Comparison of ENCODE assay signal across 8 cellular contexts in genomic region chr15:73926191-73927002, GRCh38. TPM values are rescaled to one million over a fixed set of nuclear protein-coding genes. Genes with fewer than 3 reads are reported as not detected.
A peak's percentile ranks its signal among the peaks of the same experiment; 100 is the strongest.
DNase-seq lines count a peak whose midpoint lies in the region; ATAC-seq, FAIRE-seq and TF ChIP-seq lines count a peak whose summit lies in the region.

A gene with protein sequence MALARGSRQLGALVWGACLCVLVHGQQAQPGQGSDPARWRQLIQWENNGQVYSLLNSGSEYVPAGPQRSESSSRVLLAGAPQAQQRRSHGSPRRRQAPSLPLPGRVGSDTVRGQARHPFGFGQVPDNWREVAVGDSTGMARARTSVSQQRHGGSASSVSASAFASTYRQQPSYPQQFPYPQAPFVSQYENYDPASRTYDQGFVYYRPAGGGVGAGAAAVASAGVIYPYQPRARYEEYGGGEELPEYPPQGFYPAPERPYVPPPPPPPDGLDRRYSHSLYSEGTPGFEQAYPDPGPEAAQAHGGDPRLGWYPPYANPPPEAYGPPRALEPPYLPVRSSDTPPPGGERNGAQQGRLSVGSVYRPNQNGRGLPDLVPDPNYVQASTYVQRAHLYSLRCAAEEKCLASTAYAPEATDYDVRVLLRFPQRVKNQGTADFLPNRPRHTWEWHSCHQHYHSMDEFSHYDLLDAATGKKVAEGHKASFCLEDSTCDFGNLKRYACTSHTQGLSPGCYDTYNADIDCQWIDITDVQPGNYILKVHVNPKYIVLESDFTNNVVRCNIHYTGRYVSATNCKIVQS (plus strand): TSS chr15:73926462. CDS start chr15:73926784, 322 bp downstream.

- no peaks in the 10 kb centered on the region for H3K9me3 ChIP-seq in HEK293 (ENCODE audit: control insufficient read depth, insufficient read depth, low read depth, low read length)
- no peaks in the 10 kb centered on the region for H3K9me3 ChIP-seq in upper lobe of right lung

- POLR2A ChIA-PET in HEK293 (lab: Yijun Ruan, JAX) = interaction anchor here (0.6 to 2.6 kb wide), 8 partner anchors 10 to 117 kb away, joined by 3 to 7 read pairs (median 4); partner anchors contain the start of gene PML

- TF ChIP-seq CTCF in HEK293 (tag by site-specific recombination; IDR thresholded peaks at IDR 0.05) (no peak), upper lobe of right lung (IDR thresholded peaks at IDR 0.05) (no peak)

- ATAC-seq in esophagus mucosa (peak; percentile 54), upper lobe of right lung (peak; percentile 68), GM21825 (IDR thresholded peaks at IDR 0.05; ENCODE audit: unreplicated experiment) (no peak)

- no peaks in the 10 kb centered on the region for H3K27me3 ChIP-seq in upper lobe of right lung

- peak within 1 kb of the TSS; percentile 75; the same call in 1 of the 2 replicates for H3K27ac ChIP-seq in HEK293 (ENCODE audit: extremely low read depth, low read depth, low read length)
- peak within 1 kb of the TSS; percentile 80 for H3K27ac ChIP-seq in upper lobe of right lung

- CTCF ChIA-PET in HEK293 (lab: Yijun Ruan, JAX) = interaction anchor here (0.6 to 3.6 kb wide), 10 partner anchors 12 to 700 kb away, joined by 3 to 39 read pairs (median 8); no protein-coding TSS in a partner anchor

- DNase-seq in AG08395 (ENCODE audit: low spot score) (peak; percentile 94), SW480 (ENCODE audit: low spot score) (peak; percentile 84), midbrain (lab: John Stamatoyannopoulos, UW) (peak; percentile 46), upper lobe of right lung (peak; percentile 76), GM12891 (ENCODE audit: insufficient read length, low spot score) (no peak)

- peaks cover 29% of the 10 kb centered on the region for H3K4me1 ChIP-seq in HEK293 (ENCODE audit: control insufficient read depth, insufficient read depth, low read length)
- H3K4me1 ChIP-seq in upper lobe of right lung = peaks cover 35% of the 10 kb centered on the region

- intact Hi-C loops in upper lobe of right lung (cut with DNase I) = no loop called here

- H3K4me3 ChIP-seq in HEK293 (ENCODE audit: low read depth, low read length) (peak within 1 kb of the TSS; percentile 49), upper lobe of right lung (peak within 1 kb of the TSS; percentile 61)

- H3K36me3 ChIP-seq in HEK293 (ENCODE audit: control insufficient read depth in 2 of 2, insufficient read depth in 1 of 2, low read length in 2 of 2) (no peaks in the 10 kb centered on the region), upper lobe of right lung (no peaks in the 10 kb centered on the region)

- TF ChIP-seq POLR2A in GM12891 (IDR thresholded peaks at IDR 0.05; ENCODE audit: low read depth, low read length) = no peak

- FAIRE-seq in GM12891 (lab: Jason Lieb, UNC) = no peak

TF ChIP-seq in HEK293, 187 proteins besides CTCF, POLR2A, EP300 and RAD21 (continues in another document):
- TF ChIP-seq ZXDB (tag by site-specific recombination; IDR thresholded peaks at IDR 0.05) = peak; percentile 57; the same call in 1 of the 2 replicates
- TF ChIP-seq SP7 (tag by site-specific recombination; IDR thresholded peaks at IDR 0.05) = peak; percentile 74
- TF ChIP-seq ZNF555 (tag by site-specific recombination; conservative IDR thresholded peaks at IDR 0.05) = no peak
- no peak for TF ChIP-seq ZNF350 (tag by site-specific recombination; IDR thresholded peaks at IDR 0.05)
- TF ChIP-seq PATZ1 (tag by site-specific recombination; IDR thresholded peaks at IDR 0.05) = peak; percentile 68
- peak; percentile 63 for TF ChIP-seq ZBTB8A (tag by site-specific recombination; IDR thresholded peaks at IDR 0.05)
- no peak for TF ChIP-seq ZNF580 (tag by site-specific recombination; IDR thresholded peaks at IDR 0.05)
- TF ChIP-seq KLF1 (tag by site-specific recombination; IDR thresholded peaks at IDR 0.05) = peak; percentile 9
- peak; percentile 71 for TF ChIP-seq ZNF585B (tag by site-specific recombination; IDR thresholded peaks at IDR 0.05)
- TF ChIP-seq ZNF121 (tag by site-specific recombination; IDR thresholded peaks at IDR 0.05) = no peak
- 0 out of 2 replicates have a peak, but pooled peaks have one; percentile 56 for TF ChIP-seq ZNF184 (tag by site-specific recombination; IDR thresholded peaks at IDR 0.05)
- TF ChIP-seq ZNF830 (tag by site-specific recombination; IDR thresholded peaks at IDR 0.05; ENCODE audit: low read depth) = no peak
- TF ChIP-seq ZNF704 (tag by site-specific recombination; IDR thresholded peaks at IDR 0.05) = no peak

TF ChIP-seq in GM12891, 5 proteins besides CTCF, POLR2A, EP300 and RAD21:
- no peak for TF ChIP-seq PAX5 (IDR thresholded peaks at IDR 0.05; ENCODE audit: insufficient read depth, low read length, severe bottlenecking)
- TF ChIP-seq TAF1 (IDR thresholded peaks at IDR 0.05; ENCODE audit: low read depth, low read length) = no peak
- TF ChIP-seq POU2F2 (IDR thresholded peaks at IDR 0.05; ENCODE audit: low read depth, low read length) = no peak
- no peak for TF ChIP-seq SPI1 (IDR thresholded peaks at IDR 0.05; ENCODE audit: low read depth, low read length)
- no peak for TF ChIP-seq POLR2AphosphoS5 (IDR thresholded peaks at IDR 0.05; ENCODE audit: low read depth, low read length)

RNA-seq across cellular contexts. Expression of the gene that starts here (rescaled TPM):
- 5.8 TPM for total RNA-seq in esophagus mucosa
- 11.1 TPM for total RNA-seq in upper lobe of right lung
- polyA plus RNA-seq in GM12891 (2012; ENCODE audit: low read depth, missing spikeins) = not detected
